In genomic region chr17:14301761-14302401, GRCh38 we compare ENCODE assay signal across 8 cellular contexts. TPM values are rescaled to one million over a fixed set of nuclear protein-coding genes. Genes with fewer than 3 reads are reported as not detected.
DNase-seq lines count a peak whose midpoint lies in the region; ATAC-seq and TF ChIP-seq lines count a peak whose summit lies in the region.

No MANE protein-coding gene starts in this region.

- peaks cover 14% of the 10 kb centered on the region; the same call in 1 of the 2 replicates for H4K20me1 ChIP-seq in DND-41 (ENCODE audit: insufficient read depth, low read length)

- DNase-seq in DND-41 (peak; percentile 56), thoracic aorta (ENCODE audit: low spot score) (no peak), NCI-H1048 (lab: John Stamatoyannopoulos, UW) (no peak), anterior cingulate cortex (lab: John Stamatoyannopoulos, UW) (no peak)
- DNase-seq in activated CD4-positive, alpha-beta T cell treated with anti-CD3 and anti-CD28 coated beads for 48 hours, result peak; percentile 75

- H3K36me3 ChIP-seq in DND-41 (ENCODE audit: insufficient read depth, low read length), result peaks cover 5% of the 10 kb centered on the region; the same call in 1 of the 2 replicates
- H3K36me3 ChIP-seq in ectodermal cell (ENCODE audit: control insufficient read depth, insufficient read depth, low read length), result no peaks in the 10 kb centered on the region
- H3K36me3 ChIP-seq in muscle layer of duodenum (ENCODE audit: control insufficient read depth in 1 of 2, insufficient read depth in 2 of 2, low read length in 2 of 2), result no peaks in the 10 kb centered on the region
- no peaks in the 10 kb centered on the region for H3K36me3 ChIP-seq in thoracic aorta

- WGBS in ectodermal cell, 2 experiments, result 0% methylated on average over 56 of the region's 56 CpGs

- H3K27me3 ChIP-seq in DND-41 (ENCODE audit: insufficient read depth, low read length, poor library complexity) (peaks cover 17% of the 10 kb centered on the region), ectodermal cell (ENCODE audit: control insufficient read depth, insufficient read depth, low read length, poor library complexity, severe bottlenecking) (peaks cover 85% of the 10 kb centered on the region), muscle layer of duodenum (ENCODE audit: low read depth, low read length) (peaks cover 66% of the 10 kb centered on the region), thoracic aorta (replicated peaks; ENCODE audit: insufficient read depth) (peaks cover 46% of the 10 kb centered on the region)

- H2AFZ ChIP-seq in DND-41 (ENCODE audit: low read depth, low read length), result peak overlapping the region; percentile 62

- peak overlapping the region; percentile 77 for H3K4me2 ChIP-seq in DND-41 (ENCODE audit: insufficient read depth, low read length)

- peaks cover 60% of the 10 kb centered on the region for H3K79me2 ChIP-seq in DND-41 (ENCODE audit: insufficient read depth, low read length)

- peak overlapping the region; percentile 83 for H3K9ac ChIP-seq in DND-41 (ENCODE audit: low read depth, low read length)

- 0 out of 3 replicates have a peak, but pooled peaks have one; percentile 4 for ATAC-seq in DND-41 (ENCODE audit: insufficient read depth, low read depth)
- peak; percentile 21 for ATAC-seq in HG03442 (IDR thresholded peaks at IDR 0.05; ENCODE audit: unreplicated experiment)
- ATAC-seq in thoracic aorta (ENCODE audit: insufficient number of reproducible peaks, low FRiP score, low read depth), result no peak

- TF ChIP-seq CTCF in DND-41 (IDR thresholded peaks at IDR 0.05; ENCODE audit: borderline replicate concordance, extremely low read depth, low read length, poor library complexity, severe bottlenecking) (no peak), thoracic aorta (IDR thresholded peaks at IDR 0.05) (no peak)

- H3K27ac ChIP-seq in DND-41 (ENCODE audit: low read length), result peak overlapping the region; percentile 76
- H3K27ac ChIP-seq in ectodermal cell (ENCODE audit: insufficient read depth, low read depth, low read length, poor library complexity, severe bottlenecking), result no peak overlapping the region
- H3K27ac ChIP-seq in muscle layer of duodenum (ENCODE audit: low read length), result no peak overlapping the region
- no peak overlapping the region for H3K27ac ChIP-seq in thoracic aorta

- H3K4me3 ChIP-seq in DND-41 (ENCODE audit: low read depth in 1 of 2, low read length in 2 of 2) (peak overlapping the region; percentile 50 to 70), ectodermal cell (ENCODE audit: insufficient read depth, low read depth, low read length) (peak overlapping the region; percentile 72), muscle layer of duodenum (ENCODE audit: low read depth in 1 of 2, low read length in 2 of 2) (peak overlapping the region; percentile 66 to 69), thoracic aorta (peak overlapping the region; percentile 77)

- no peaks in the 10 kb centered on the region for H3K9me3 ChIP-seq in DND-41 (ENCODE audit: insufficient read depth, low read length, severe bottlenecking)
- no peaks in the 10 kb centered on the region for H3K9me3 ChIP-seq in ectodermal cell (ENCODE audit: control insufficient read depth, low read length)
- no peaks in the 10 kb centered on the region for H3K9me3 ChIP-seq in muscle layer of duodenum (ENCODE audit: control insufficient read depth in 1 of 2, low read length in 2 of 2)
- no peaks in the 10 kb centered on the region for H3K9me3 ChIP-seq in thoracic aorta

- H3K4me1 ChIP-seq in DND-41 (ENCODE audit: insufficient read depth, low read length) (peaks cover 52% of the 10 kb centered on the region), ectodermal cell (ENCODE audit: control insufficient read depth, insufficient read depth, low read length) (peaks cover 35% of the 10 kb centered on the region), muscle layer of duodenum (ENCODE audit: control insufficient read depth in 1 of 2, insufficient read depth in 2 of 2, low read length in 2 of 2) (peaks cover 6 to 64% of the 10 kb centered on the region in 2 donors), thoracic aorta (ENCODE audit: control insufficient read depth in 1 of 2, low read depth in 2 of 2) (peaks cover 30 to 53% of the 10 kb centered on the region in 2 donors)

RNA-seq across cellular contexts. Expression of gene HS3ST3B1, which starts 1.0 kb away (rescaled TPM):
- 18.3 TPM for polyA plus RNA-seq in ectodermal cell (2013, experiment 1 of 4)
- 17.4 TPM for polyA plus RNA-seq in ectodermal cell (2013, experiment 2 of 4)
- polyA plus RNA-seq in ectodermal cell (2013, experiment 3 of 4), result 19.5 TPM
- polyA plus RNA-seq in ectodermal cell (2013, experiment 4 of 4), result 20.7 TPM
- 1 to 10 TPM; 2.7 to 4.8 TPM for total RNA-seq in thoracic aorta

Comparison
In these comparisons a context has a peak if more than half of its experiments do, and no peak if none do; other contexts are left out.
1. DNase-seq: peak in DND-41 (single experiment) and activated CD4-positive, alpha-beta T cell treated with anti-CD3 and anti-CD28 coated beads for 48 hours (single experiment); none in thoracic aorta (single experiment), NCI-H1048 (single experiment) and anterior cingulate cortex (0 of 58).
2. Peak in every context shown above with its lines, with median percentiles within 50 percentile points of each other: H3K4me3 ChIP-seq.